8 cellular contexts compared by ENCODE assay signal in genomic region chr10:14571866-14572507, GRCh38.
DNase-seq lines count a peak whose midpoint lies in the region; ATAC-seq lines count a peak whose summit lies in the region.

No MANE protein-coding gene starts in this region.

- H3K4me3 ChIP-seq in H7 (ENCODE audit: insufficient read depth, low read depth, low read length), result no peak overlapping the region

- DNase-seq in HT1080 (ENCODE audit: low read depth) (peak; percentile 46), hippocampal formation (lab: John Stamatoyannopoulos, UW) (peak; percentile 76 to 93), HUDEP-2 (lab: John Stamatoyannopoulos, UW; ENCODE audit: unreplicated experiment in 76 of 76) (no peak), H7 (no peak), DMS114 treated with DMSO at 0.1 percent for 48 hours (lab: John Stamatoyannopoulos, UW; ENCODE audit: unreplicated experiment) (no peak)
- peak; percentile 83 for DNase-seq in activated effector memory CD4-positive, alpha-beta T cell treated with anti-CD3 and anti-CD28 coated beads, Interleukin-2, amount 50 U/mL, for 16 hours
- peak; percentile 68 for DNase-seq in stimulated activated CD8-positive, alpha-beta memory T cell treated with anti-CD3 and anti-CD28 coated beads, Interleukin-4, amount 100 ng/mL, for 48 hours

- peak; percentile 70 for ATAC-seq in GM19455 (IDR thresholded peaks at IDR 0.05; ENCODE audit: unreplicated experiment)

- H3K36me3 ChIP-seq in H7 (replicated peaks; ENCODE audit: control insufficient read depth, insufficient read depth, low read length), result no peaks in the 10 kb centered on the region; the same call in 1 of the 2 replicates

- H3K27me3 ChIP-seq in H7 (ENCODE audit: control insufficient read depth, insufficient read depth, low read length), result no peaks in the 10 kb centered on the region

Comparison
In these comparisons a context has a peak if more than half of its experiments do, and no peak if none do; other contexts are left out.
1. DNase-seq: peak in HT1080 (single experiment), activated effector memory CD4-positive, alpha-beta T cell treated with anti-CD3 and anti-CD28 coated beads, Interleukin-2, amount 50 U/mL, for 16 hours (single experiment), hippocampal formation (2 of 2) and stimulated activated CD8-positive, alpha-beta memory T cell treated with anti-CD3 and anti-CD28 coated beads, Interleukin-4, amount 100 ng/mL, for 48 hours (single experiment); none in HUDEP-2 (0 of 76), H7 (single experiment) and DMS114 treated with DMSO at 0.1 percent for 48 hours (single experiment).